ENCODE assay signal across 29 cellular contexts in the genomic region with DNA sequence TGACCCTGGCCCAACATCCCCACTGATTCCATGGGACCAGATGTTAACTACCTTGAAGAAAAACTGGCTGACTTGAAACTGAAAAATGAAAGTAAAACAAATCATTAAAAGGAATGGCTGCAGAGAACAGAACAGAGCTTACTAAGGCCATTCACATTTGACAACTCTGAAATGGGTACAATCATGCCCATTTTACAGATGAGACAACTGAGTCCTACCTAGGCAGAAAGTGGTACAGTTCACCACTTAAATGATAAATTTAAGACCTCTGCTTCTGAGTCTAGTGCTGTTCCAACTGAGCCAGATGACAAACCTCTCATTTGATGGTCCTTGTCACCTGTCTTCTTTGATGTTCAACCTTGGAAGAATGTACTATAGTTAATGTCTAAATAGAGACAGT.
A peak's percentile ranks its signal among the peaks of the same experiment; 100 is the strongest.
DNase-seq lines count a peak whose midpoint lies in the region; ATAC-seq, FAIRE-seq and TF ChIP-seq lines count a peak whose summit lies in the region.
"Had no signal": no experiment of that assay in that cellular context is flagged by ENCODE, and none has a peak within 500 bp of the region (broad histone marks: within the 10 kb centered on the region; RNA-seq: fewer than 3 reads in every experiment).

No MANE protein-coding gene starts in this region.

- no peaks in the 10 kb centered on the region for H3F3A ChIP-seq in MM.1S (ENCODE audit: insufficient read depth, low read length)

- H3K9me1 ChIP-seq in K562 (ENCODE audit: control insufficient read depth, insufficient read depth, low read length) = no peaks in the 10 kb centered on the region

- DNase-seq in MM.1S (peak; percentile 40), K562 (ENCODE audit: extremely low read depth in 1 of 4, low spot score in 3 of 4) (no peak), urothelium cell line (ENCODE audit: low spot score) (no peak), AG20443 (ENCODE audit: low spot score) (no peak), left colon (no peak)
- DNase-seq: 8988T; ACHN; AML-193; Caco-2; Calu3; CD4-positive, alpha-beta T cell; CD8-positive, alpha-beta T cell; DMS 273 treated with DMSO at 0.1 percent for 48 hours; DMS153; DMS53; DMS79; DND-41; EL; GDM1 had no signal

- no peaks in the 10 kb centered on the region for H3K4me1 Mint-ChIP-seq in stimulated activated memory B cell treated with anti-CD40 and anti-IgM and Interleukin-4, amounts not matched to agents 10 μg/mL and 1 μg/mL and 100 μg/mL, for 72 hours
- H3K4me1 Mint-ChIP-seq: B cell had no signal

- TF ChIP-seq EP300 in K562 (IDR thresholded peaks at IDR 0.05; ENCODE audit: low read length) = no peak

- H3K27ac Mint-ChIP-seq in stimulated activated memory B cell treated with anti-CD40 and anti-IgM and Interleukin-4, amounts not matched to agents 10 μg/mL and 1 μg/mL and 100 μg/mL, for 72 hours = no peak overlapping the region
- H3K27ac Mint-ChIP-seq: B cell; CD4-positive, alpha-beta T cell; CD8-positive, alpha-beta T cell had no signal

- no peak for TF ChIP-seq POLR2A in K562 (conservative IDR thresholded peaks at IDR 0.05)

- H3K36me3 Mint-ChIP-seq in stimulated activated memory B cell treated with anti-CD40 and anti-IgM and Interleukin-4, amounts not matched to agents 10 μg/mL and 1 μg/mL and 100 μg/mL, for 72 hours = no peaks in the 10 kb centered on the region
- H3K36me3 Mint-ChIP-seq: CD8-positive, alpha-beta T cell had no signal

- no peaks in the 10 kb centered on the region for H3K79me2 ChIP-seq in KMS-11 (ENCODE audit: insufficient read depth, low read depth)
- H3K79me2 ChIP-seq in MM.1S (ENCODE audit: low read length) = no peaks in the 10 kb centered on the region
- no peaks in the 10 kb centered on the region for H3K79me2 ChIP-seq in K562 (ENCODE audit: control insufficient read depth, insufficient read depth, low read length)

- H3K36me3 ChIP-seq in KMS-11 (ENCODE audit: insufficient read depth) (no peaks in the 10 kb centered on the region), MM.1S (replicated peaks; ENCODE audit: insufficient read depth, low read length) (no peaks in the 10 kb centered on the region), K562 (ENCODE audit: control insufficient read depth, insufficient read depth, low read length) (no peaks in the 10 kb centered on the region)
- H3K36me3 ChIP-seq: BLaER1 treated with 17β-estradiol and CSF1 and Interleukin-3, amounts not matched to agents 10 nM and 100 nM had no signal

- no peak for TF ChIP-seq CTCF in KMS-11 (conservative IDR thresholded peaks at IDR 0.05; ENCODE audit: low read depth, low read length)
- no peak for TF ChIP-seq CTCF in MM.1S (IDR thresholded peaks at IDR 0.05; ENCODE audit: low read length)
- TF ChIP-seq CTCF in K562 (IDR thresholded peaks at IDR 0.05 in 2 of 3, conservative IDR thresholded peaks at IDR 0.05 in 1 of 3; ENCODE audit: insufficient read depth in 2 of 3, low read depth in 1 of 3, low read length in 3 of 3) = no peak

- H3K27me3 ChIP-seq in KMS-11 (ENCODE audit: insufficient read depth, low read depth) = no peaks in the 10 kb centered on the region
- H3K27me3 ChIP-seq in MM.1S (replicated peaks; ENCODE audit: insufficient read depth, low read length) = no peaks in the 10 kb centered on the region
- H3K27me3 ChIP-seq in K562 (ENCODE audit: control insufficient read depth in 2 of 2, insufficient read depth in 2 of 2, low read length in 2 of 2) = peaks cover 0 to 8% of the 10 kb centered on the region in 2 experiments; a peak in 2 of 5 replicates
- H3K27me3 ChIP-seq: BLaER1 treated with 17β-estradiol and CSF1 and Interleukin-3, amounts not matched to agents 10 nM and 100 nM had no signal

- BruUV-seq in K562 (replicated peaks; lab: Mats Ljungman, UMichigan) = no TSS peak

- peaks cover 29% of the 10 kb centered on the region for H3K27me3 Mint-ChIP-seq in stimulated activated memory B cell treated with anti-CD40 and anti-IgM and Interleukin-4, amounts not matched to agents 10 μg/mL and 1 μg/mL and 100 μg/mL, for 72 hours

- CTCF ChIA-PET in K562 (lab: Yijun Ruan, JAX; ENCODE audit: low intra/inter-chr PET ratio) = no interaction called here

- H3K4me3 ChIP-seq in KMS-11 (IDR thresholded peaks at IDR 0.05; ENCODE audit: insufficient read depth, low read depth, low read length) = no peak overlapping the region
- no peak overlapping the region for H3K4me3 ChIP-seq in MM.1S (ENCODE audit: low read length)
- no peak overlapping the region for H3K4me3 ChIP-seq in K562
- H3K4me3 ChIP-seq: BLaER1 treated with 17β-estradiol and CSF1 and Interleukin-3, amounts not matched to agents 10 nM and 100 nM; GM12878 had no signal

- no peak for TF ChIP-seq RAD21 in K562 (CRISPR knock-in tag; conservative IDR thresholded peaks at IDR 0.05 in 1 of 2, IDR thresholded peaks at IDR 0.05 in 1 of 2)

- in situ Hi-C loops in K562 (cut with MboI) = no loop called here

- H2AFZ ChIP-seq in KMS-11 (ENCODE audit: low read depth) = no peak overlapping the region
- H2AFZ ChIP-seq in MM.1S (ENCODE audit: low read length) = no peak overlapping the region
- H2AFZ ChIP-seq in K562 (ENCODE audit: low read depth, low read length) = no peak overlapping the region

- no peaks in the 10 kb centered on the region for H3K9me2 ChIP-seq in MM.1S (replicated peaks; ENCODE audit: insufficient read depth, low read length)

- H3K9me3 Mint-ChIP-seq in stimulated activated memory B cell treated with anti-CD40 and anti-IgM and Interleukin-4, amounts not matched to agents 10 μg/mL and 1 μg/mL and 100 μg/mL, for 72 hours = no peaks in the 10 kb centered on the region
- H3K9me3 Mint-ChIP-seq: CD4-positive, alpha-beta T cell; CD8-positive, alpha-beta T cell had no signal

- no peaks in the 10 kb centered on the region for H3K9me3 ChIP-seq in MM.1S (replicated peaks; ENCODE audit: insufficient read depth, low read length)
- no peaks in the 10 kb centered on the region for H3K9me3 ChIP-seq in K562 (replicated peaks; ENCODE audit: control insufficient read depth, insufficient read depth, low read depth, low read length)
- H3K9me3 ChIP-seq: Caco-2 had no signal

- H3K9ac ChIP-seq in KMS-11 (no peak overlapping the region), MM.1S (ENCODE audit: low read length) (no peak overlapping the region), K562 (ENCODE audit: insufficient read depth in 1 of 2, low read depth in 2 of 2, low read length in 2 of 2) (no peak overlapping the region)
- H3K9ac ChIP-seq: BLaER1 treated with 17β-estradiol and CSF1 and Interleukin-3, amounts not matched to agents 10 nM and 100 nM had no signal

- FAIRE-seq in K562 (lab: Jason Lieb, UNC) = no peak
- peak; percentile 46 for FAIRE-seq in urothelium cell line (lab: Jason Lieb, UNC)
- FAIRE-seq: A204.1, D721Med, GM12878, GM12892, GM18507 had no signal

- H4K20me1 ChIP-seq in KMS-11 (ENCODE audit: insufficient read depth) (no peaks in the 10 kb centered on the region), MM.1S (ENCODE audit: insufficient read depth, low read length) (no peaks in the 10 kb centered on the region), K562 (replicated peaks; ENCODE audit: control insufficient read depth, insufficient read depth, low read length) (no peaks in the 10 kb centered on the region)
- H4K20me1 ChIP-seq: BLaER1 treated with 17β-estradiol and CSF1 and Interleukin-3, amounts not matched to agents 10 nM and 100 nM had no signal

- H3K4me1 ChIP-seq in KMS-11 (ENCODE audit: low read depth, poor library complexity, severe bottlenecking) (peaks cover 60% of the 10 kb centered on the region), MM.1S (ENCODE audit: low read length) (peaks cover 16% of the 10 kb centered on the region), K562 (replicated peaks in 1 of 2; ENCODE audit: control insufficient read depth in 2 of 2, insufficient read depth in 2 of 2, low read length in 2 of 2) (peaks cover 0 to 5% of the 10 kb centered on the region in 2 experiments; a peak in 2 of 5 replicates)
- H3K4me1 ChIP-seq: Caco-2 had no signal

- ATAC-seq in K562 (no peak), left colon (no peak)
- no peak for ATAC-seq in stimulated activated memory B cell treated with anti-CD40 and anti-IgM and Interleukin-4, amounts not matched to agents 10 μg/mL and 1 μg/mL and 100 μg/mL, for 72 hours
- ATAC-seq: CD8-positive, alpha-beta T cell; GM12878 had no signal

- H3K27ac ChIP-seq in KMS-11 (no peak overlapping the region), MM.1S (ENCODE audit: low read length) (no peak overlapping the region), K562 (ENCODE audit: extremely low read depth, low read depth, low read length) (no peak overlapping the region)
- H3K27ac ChIP-seq: BLaER1 treated with 17β-estradiol and CSF1 and Interleukin-3, amounts not matched to agents 10 nM and 100 nM; C4-2B had no signal

- peak overlapping the region; percentile 15; the same call in 1 of the 2 replicates for H3K4me2 ChIP-seq in KMS-11
- no peak overlapping the region for H3K4me2 ChIP-seq in MM.1S (ENCODE audit: low read depth, low read length)
- no peak overlapping the region for H3K4me2 ChIP-seq in K562 (ENCODE audit: insufficient read depth, low read length)
- H3K4me2 ChIP-seq: BLaER1 treated with 17β-estradiol and CSF1 and Interleukin-3, amounts not matched to agents 10 nM and 100 nM had no signal

- intact Hi-C loops in K562 (cut with micrococcal nuclease) = no loop called here
- intact Hi-C loops in left colon (cut with DNase I, micrococcal nuclease) = no loop called here

- POLR2A ChIA-PET in K562 (lab: Yijun Ruan, JAX) = no interaction called here

- no peak overlapping the region for H3K4me3 Mint-ChIP-seq in stimulated activated memory B cell treated with anti-CD40 and anti-IgM and Interleukin-4, amounts not matched to agents 10 μg/mL and 1 μg/mL and 100 μg/mL, for 72 hours
- H3K4me3 Mint-ChIP-seq: B cell; CD4-positive, alpha-beta T cell; CD8-positive, alpha-beta T cell had no signal

TF ChIP-seq in K562, 482 proteins besides CTCF, POLR2A, EP300 and RAD21:
- peak; percentile 54 for TF ChIP-seq CHD4 (IDR thresholded peaks at IDR 0.05; ENCODE audit: insufficient read depth, insufficient replicate concordance, low read depth, low read length, poor library complexity, severe bottlenecking)
- TF ChIP-seq ZNF277 (CRISPR knock-in tag; IDR thresholded peaks at IDR 0.05; ENCODE audit: borderline replicate concordance) = no peak
- TF ChIP-seq BCOR (IDR thresholded peaks at IDR 0.05) = peak; percentile 57; the same call in 1 of the 2 replicates
- no peak for TF ChIP-seq TCF7L2 (IDR thresholded peaks at IDR 0.05; ENCODE audit: low read depth, low read length)
- TF ChIP-seq RBM25 (IDR thresholded peaks at IDR 0.05; ENCODE audit: low read depth, low read length, severe bottlenecking) = peak; percentile 83
